Comparison of ENCODE assay signal across 19 cellular contexts in the genomic region with DNA sequence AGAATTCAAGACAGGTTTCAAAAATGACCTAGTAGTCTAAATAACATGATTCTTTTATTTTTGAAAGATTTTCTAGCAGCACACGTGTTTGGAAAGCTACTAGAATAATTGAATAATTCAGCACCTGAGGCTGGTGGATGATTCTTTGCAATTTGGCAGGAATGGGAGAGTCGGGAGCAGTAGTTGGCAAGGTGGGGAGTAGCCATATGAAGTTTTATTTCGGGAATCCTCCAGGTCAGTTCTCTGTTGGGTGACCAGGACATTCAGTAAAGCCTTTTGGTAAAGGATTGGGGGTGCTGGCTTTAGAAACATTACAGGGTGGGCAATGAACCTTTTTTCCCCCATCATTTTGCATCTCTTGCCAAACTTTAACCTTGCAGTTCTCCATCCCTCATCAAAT.
DNase-seq lines count a peak whose midpoint lies in the region; TF ChIP-seq lines count a peak whose summit lies in the region.
"Had no signal": no experiment of that assay in that cellular context is flagged by ENCODE, and none has a peak within 500 bp of the region (broad histone marks: within the 10 kb centered on the region; RNA-seq: fewer than 3 reads in every experiment).

No MANE protein-coding gene starts in this region.

- no peak overlapping the region for H3K4me3 ChIP-seq in dorsolateral prefrontal cortex
- H3K4me3 ChIP-seq: BLaER1, GM12878, HAP-1 had no signal

- intact Hi-C loops in dorsolateral prefrontal cortex (cut with DNase I): no loop called here

- H3K27me3 ChIP-seq in dorsolateral prefrontal cortex: no peaks in the 10 kb centered on the region
- H3K27me3 ChIP-seq: BLaER1 had no signal

- in situ Hi-C loops in G401 (cut with HindIII; ENCODE audit: low sequenced_read_pairs): no loop called here

- no peak for TF ChIP-seq CTCF in dorsolateral prefrontal cortex (IDR thresholded peaks at IDR 0.05 in 54 of 56, conservative IDR thresholded peaks at IDR 0.05 in 2 of 56; ENCODE audit: low read depth in 1 of 56, partially characterized antibody in 56 of 56)

- peak; percentile 94 for DNase-seq in G401 (ENCODE audit: low spot score)
- peak; percentile 93 for DNase-seq in cerebellar cortex (ENCODE audit: low spot score)
- peak in 1 of 10 donors; percentile 66 for DNase-seq in dorsolateral prefrontal cortex
- DNase-seq in NCI-H1694 (lab: John Stamatoyannopoulos, UW): no peak
- DNase-seq in stimulated activated CD4-positive, alpha-beta T cell treated with anti-CD3 and anti-CD28 coated beads, Interleukin-4, amount 100 ng/mL, for 4 hours: no peak
- no peak for DNase-seq in ecto neural progenitor cell (ENCODE audit: low spot score)
- DNase-seq: Caco-2; CD4-positive, CD25-positive, alpha-beta regulatory T cell; CD8-positive, alpha-beta T cell; DMS153; DND-41; GDM1; GOT3; HFFc6 had no signal

- peak overlapping the region in 56 of 59 donors; percentile 8 to 90 (median 61) for H3K27ac ChIP-seq in dorsolateral prefrontal cortex
- H3K27ac ChIP-seq: 22Rv1, BLaER1, C4-2B had no signal

Comparison
In these comparisons a context has a peak if more than half of its experiments do, and no peak if none do; other contexts are left out.
1. DNase-seq: peak in G401 (single experiment) and cerebellar cortex (single experiment); none in NCI-H1694 (single experiment), stimulated activated CD4-positive, alpha-beta T cell treated with anti-CD3 and anti-CD28 coated beads, Interleukin-4, amount 100 ng/mL, for 4 hours (0 of 2) and ecto neural progenitor cell (single experiment).